In the genomic region with DNA sequence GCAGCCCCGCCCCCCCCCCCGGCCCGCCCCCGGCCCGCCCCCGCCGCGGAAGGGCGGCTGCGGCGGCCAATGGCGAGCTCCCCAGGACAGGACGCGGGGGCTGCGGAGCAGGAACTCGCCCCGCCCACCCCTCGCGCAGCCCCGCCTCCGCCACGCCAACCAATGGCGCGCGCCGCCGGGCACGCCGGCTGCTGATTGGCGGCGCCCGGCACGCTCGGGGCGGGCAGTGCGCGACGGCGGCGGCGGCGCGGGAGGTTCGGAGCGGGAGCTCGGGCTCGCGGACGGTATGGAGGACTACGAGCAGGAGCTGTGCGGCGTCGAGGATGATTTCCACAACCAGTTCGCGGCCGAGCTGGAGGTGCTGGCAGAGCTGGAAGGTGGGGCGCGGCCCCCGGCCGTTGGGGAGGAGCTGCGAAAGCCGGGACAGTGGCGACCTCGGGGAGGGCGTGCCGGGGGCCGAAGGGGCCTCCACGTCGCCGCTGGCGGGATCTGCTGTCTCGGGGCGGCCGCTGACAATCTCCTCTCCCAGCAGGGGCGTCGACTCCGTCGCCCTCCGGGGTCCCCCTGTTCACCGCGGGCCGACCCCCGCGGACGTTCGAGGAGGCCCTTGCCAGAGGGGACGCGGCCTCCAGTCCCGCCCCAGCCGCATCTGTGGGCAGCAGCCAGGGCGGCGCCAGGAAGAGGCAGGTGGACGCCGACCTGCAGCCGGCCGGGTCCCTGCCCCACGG, we compare ENCODE assay signal across 8 cellular contexts. TPM values are rescaled to one million over a fixed set of nuclear protein-coding genes. Genes with fewer than 3 reads are reported as not detected.
A peak's percentile ranks its signal among the peaks of the same experiment; 100 is the strongest.
DNase-seq lines count a peak whose midpoint lies in the region; ATAC-seq lines count a peak whose summit lies in the region.

Gene CHTF18 (plus strand): TSS at position 222 of the 728 bp plus-strand sequence. CDS start 65 bp downstream, at position 287.

- peaks cover 0 to 25% (median 5%) of the 10 kb centered on the region in 3 donors for H3K4me1 Mint-ChIP-seq in CD8-positive, alpha-beta memory T cell
- H3K4me1 Mint-ChIP-seq in effector memory CD8-positive, alpha-beta T cell (ENCODE audit: low read depth in 2 of 2), result peaks cover 7 to 10% of the 10 kb centered on the region in 2 donors
- H3K4me1 Mint-ChIP-seq in memory B cell, result peaks cover 6% of the 10 kb centered on the region

- H3K36me3 Mint-ChIP-seq in CD8-positive, alpha-beta memory T cell, result peaks cover 0 to 20% (median 0%) of the 10 kb centered on the region in 3 donors
- H3K36me3 Mint-ChIP-seq in effector memory CD8-positive, alpha-beta T cell (ENCODE audit: insufficient read depth), result peaks cover 5% of the 10 kb centered on the region
- H3K36me3 Mint-ChIP-seq in memory B cell, result peaks cover 9% of the 10 kb centered on the region

- peak within 1 kb of the TSS; percentile 81 to 90 (median 84) for H3K4me3 Mint-ChIP-seq in CD8-positive, alpha-beta memory T cell
- H3K4me3 Mint-ChIP-seq in effector memory CD8-positive, alpha-beta T cell, result peak within 1 kb of the TSS; percentile 81 to 84
- peak within 1 kb of the TSS; percentile 85 for H3K4me3 Mint-ChIP-seq in memory B cell

- ATAC-seq in GM21360 (IDR thresholded peaks at IDR 0.05; ENCODE audit: unreplicated experiment) (peak; percentile 58), memory B cell (ENCODE audit: low read depth) (peak; percentile 95)
- ATAC-seq in effector memory CD8-positive, alpha-beta T cell (replicated peaks), result peak; percentile 95

- no peaks in the 10 kb centered on the region for H3K36me3 ChIP-seq in CD8-positive, alpha-beta memory T cell (ENCODE audit: insufficient read depth, low read length)

- CTCF ChIA-PET in CD8-positive, alpha-beta memory T cell (lab: Charles Lee), result interaction anchor here (0.8 to 7.4 kb wide), 4 partner anchors 47 to 192 kb away, joined by 3 to 108 read pairs (median 3); partner anchors contain the start of genes CIAO3 and METRN

- H3K27me3 ChIP-seq in CD8-positive, alpha-beta memory T cell (ENCODE audit: insufficient read depth, low read length, poor library complexity, severe bottlenecking), result no peaks in the 10 kb centered on the region

- peak within 1 kb of the TSS; percentile 69 for H3K27ac ChIP-seq in CD8-positive, alpha-beta memory T cell (ENCODE audit: low read depth, low read length)

- peak; percentile 89 to 94 (median 94) for DNase-seq in CD8-positive, alpha-beta memory T cell
- peak; percentile 69 for DNase-seq in HT1080 (ENCODE audit: low read depth)
- DNase-seq in NOMO-1 (lab: John Stamatoyannopoulos, UW; ENCODE audit: unreplicated experiment in 2 of 2), result peak; percentile 84 to 92
- peak; percentile 66 to 93 (median 79) for DNase-seq in activated CD8-positive, alpha-beta memory T cell treated with anti-CD3 and anti-CD28 coated beads for 48 hours (ENCODE audit: low read depth in 2 of 3, low spot score in 2 of 3)
- peak; percentile 85 to 94 (median 91) for DNase-seq in effector memory CD8-positive, alpha-beta T cell
- DNase-seq in memory B cell (ENCODE audit: low spot score in 2 of 2), result peak; percentile 85 to 93
- peak; percentile 88 to 90 (median 88) for DNase-seq in stimulated activated CD4-positive, alpha-beta T cell treated with anti-CD3 and anti-CD28 coated beads, TNF-alpha, amount 100 ng/mL, for 48 hours (ENCODE audit: low read depth in 3 of 3)

- H3K27me3 Mint-ChIP-seq in CD8-positive, alpha-beta memory T cell, result no peaks in the 10 kb centered on the region
- no peaks in the 10 kb centered on the region for H3K27me3 Mint-ChIP-seq in effector memory CD8-positive, alpha-beta T cell
- no peaks in the 10 kb centered on the region for H3K27me3 Mint-ChIP-seq in memory B cell

- POLR2A ChIA-PET in CD8-positive, alpha-beta memory T cell (lab: Charles Lee), result interaction anchor here (0.6 to 1.5 kb wide), 6 partner anchors 18 to 108 kb away, joined by 3 to 16 read pairs (median 4); partner anchors contain the start of genes ANTKMT, METRN and STUB1

- no peaks in the 10 kb centered on the region for H3K9me3 ChIP-seq in CD8-positive, alpha-beta memory T cell (ENCODE audit: low read length)

- peaks cover 4% of the 10 kb centered on the region for H3K4me1 ChIP-seq in CD8-positive, alpha-beta memory T cell (ENCODE audit: insufficient read depth, low read length)

- peak within 1 kb of the TSS in 7 of 8 donors; percentile 57 to 85 (median 63) for H3K27ac Mint-ChIP-seq in CD8-positive, alpha-beta memory T cell
- no peak within 1 kb of the TSS for H3K27ac Mint-ChIP-seq in effector memory CD8-positive, alpha-beta T cell
- H3K27ac Mint-ChIP-seq in memory B cell, result no peak within 1 kb of the TSS

- no peaks in the 10 kb centered on the region for H3K9me3 Mint-ChIP-seq in CD8-positive, alpha-beta memory T cell
- no peaks in the 10 kb centered on the region for H3K9me3 Mint-ChIP-seq in effector memory CD8-positive, alpha-beta T cell
- H3K9me3 Mint-ChIP-seq in memory B cell, result no peaks in the 10 kb centered on the region

- peak within 1 kb of the TSS; percentile 67 for H3K4me3 ChIP-seq in CD8-positive, alpha-beta memory T cell (ENCODE audit: low read length)

RNA-seq across cellular contexts. Expression of gene CHTF18, which starts in this region (rescaled TPM):
- 100 to 1,000 TPM; 121 to 122 TPM for total RNA-seq in CD8-positive, alpha-beta memory T cell
- polyA plus RNA-seq in CD8-positive, alpha-beta memory T cell, result 3.7 TPM
- total RNA-seq in HT1080 (2014; rRNA removed; shearing (Covaris generic)), result 41.6 and 45.6 TPM in 2 replicates
- polyA plus RNA-seq in HT1080 (2015; cell fraction: cytosol; rRNA removed), result 16.0 and 24.8 TPM in 2 replicates
- polyA plus RNA-seq in HT1080 (2015; cell fraction: nucleus; rRNA removed), result 149 and 164 TPM in 2 replicates

Comparison
In these comparisons a context has a peak if more than half of its experiments do, and no peak if none do; other contexts are left out.
1. Peak in every context shown above with its lines: DNase-seq, ATAC-seq, H3K4me3 ChIP-seq and H3K27ac ChIP-seq.
2. H3K27ac Mint-ChIP-seq: peak in CD8-positive, alpha-beta memory T cell (7 of 8); none in effector memory CD8-positive, alpha-beta T cell (0 of 2) and memory B cell (single experiment).